ENCODE assay signal across 8 cellular contexts in genomic region chr22:23179381-23180294, GRCh38. TPM values are rescaled to one million over a fixed set of nuclear protein-coding genes. Genes with fewer than 3 reads are reported as not detected.
DNase-seq lines count a peak whose midpoint lies in the region; ATAC-seq lines count a peak whose summit lies in the region.

No MANE protein-coding gene starts in this region.

- no peaks in the 10 kb centered on the region for H3K36me3 ChIP-seq in rectal smooth muscle tissue (ENCODE audit: control insufficient read depth, insufficient read depth, low read length)

- peak overlapping the region; percentile 83 for H3K27ac ChIP-seq in rectal smooth muscle tissue (ENCODE audit: low read depth, low read length)

- H3K9ac ChIP-seq in rectal smooth muscle tissue (ENCODE audit: low read length) = no peak overlapping the region

- intact Hi-C loops in Right ventricle myocardium superior (cut with DNase I) = loop anchor here (5.0 to 10.0 kb wide), 2 partner anchors 43 to 205 kb away; no protein-coding TSS in a partner anchor

- H3K4me3 ChIP-seq in rectal smooth muscle tissue (ENCODE audit: low read length) = peak overlapping the region; percentile 65

- H3K27me3 ChIP-seq in rectal smooth muscle tissue (ENCODE audit: control insufficient read depth, insufficient read depth, low read length) = no peaks in the 10 kb centered on the region

- peaks cover 9% of the 10 kb centered on the region for H3K9me3 Mint-ChIP-seq in activated CD8-positive, alpha-beta memory T cell treated with anti-CD3 and anti-CD28 coated beads, Interleukin-2, amount 10 ng/mL, durations not matched to agents 7 days and 5 days (ENCODE audit: low read depth)

- peaks cover 29% of the 10 kb centered on the region for H3K4me1 ChIP-seq in rectal smooth muscle tissue (ENCODE audit: control insufficient read depth, insufficient read depth, low read length)

- peaks cover 68% of the 10 kb centered on the region for H3K4me1 Mint-ChIP-seq in activated CD8-positive, alpha-beta memory T cell treated with anti-CD3 and anti-CD28 coated beads, Interleukin-2, amount 10 ng/mL, durations not matched to agents 7 days and 5 days

- no peak for ATAC-seq in activated CD8-positive, alpha-beta memory T cell treated with anti-CD3 and anti-CD28 coated beads, Interleukin-2, amount 10 ng/mL, durations not matched to agents 7 days and 5 days
- ATAC-seq in Right ventricle myocardium superior (ENCODE audit: poor library complexity) (peak; percentile 33), GM21825 (IDR thresholded peaks at IDR 0.05; ENCODE audit: unreplicated experiment) (no peak)

- DNase-seq in activated CD4-positive, alpha-beta T cell treated with anti-CD3 and anti-CD28 coated beads for 48 hours = peak; percentile 34
- no peak for DNase-seq in activated CD4-positive, alpha-beta T cell treated with anti-CD3 and anti-CD28 coated beads, Interleukin-2, amount 50 U/mL, for 4 hours
- no peak for DNase-seq in activated CD8-positive, alpha-beta memory T cell treated with anti-CD3 and anti-CD28 coated beads, Interleukin-2, amount 10 ng/mL, durations not matched to agents 7 days and 5 days
- peak; percentile 62 for DNase-seq in Right ventricle myocardium superior
- no peak for DNase-seq in cortex of kidney (lab: John Stamatoyannopoulos, UW)
- no peak for DNase-seq in AG20443 (ENCODE audit: low spot score)

- H3K27me3 Mint-ChIP-seq in activated CD8-positive, alpha-beta memory T cell treated with anti-CD3 and anti-CD28 coated beads, Interleukin-2, amount 10 ng/mL, durations not matched to agents 7 days and 5 days = peaks cover 4% of the 10 kb centered on the region

- H3K4me3 Mint-ChIP-seq in activated CD8-positive, alpha-beta memory T cell treated with anti-CD3 and anti-CD28 coated beads, Interleukin-2, amount 10 ng/mL, durations not matched to agents 7 days and 5 days = peak overlapping the region; percentile 60

- peaks cover 26% of the 10 kb centered on the region for H3K36me3 Mint-ChIP-seq in activated CD8-positive, alpha-beta memory T cell treated with anti-CD3 and anti-CD28 coated beads, Interleukin-2, amount 10 ng/mL, durations not matched to agents 7 days and 5 days

- peak overlapping the region; percentile 68 for H3K27ac Mint-ChIP-seq in activated CD8-positive, alpha-beta memory T cell treated with anti-CD3 and anti-CD28 coated beads, Interleukin-2, amount 10 ng/mL, durations not matched to agents 7 days and 5 days

- CTCF ChIA-PET in activated CD8-positive, alpha-beta memory T cell treated with anti-CD3 and anti-CD28 coated beads, Interleukin-2, amount 10 ng/mL, durations not matched to agents 7 days and 5 days (lab: Charles Lee) = interaction anchor here (1.5 to 15.4 kb wide), 4 partner anchors 64 to 206 kb away, joined by 3 to 300 read pairs (median 14); no protein-coding TSS in a partner anchor

RNA-seq across cellular contexts. Expression of gene BCR, which starts 0.7 kb away (rescaled TPM):
- 10 to 100 TPM; 20.6 to 40.2 TPM for total RNA-seq in activated CD8-positive, alpha-beta memory T cell treated with anti-CD3 and anti-CD28 coated beads, Interleukin-2, amount 10 ng/mL, durations not matched to agents 7 days and 5 days
- 28.2 TPM for total RNA-seq in Right ventricle myocardium superior

RNA-seq across cellular contexts. Expression of gene RAB36, which starts 34.4 kb away (rescaled TPM):
- under 1 TPM; 0.26 to 0.37 TPM for total RNA-seq in activated CD8-positive, alpha-beta memory T cell treated with anti-CD3 and anti-CD28 coated beads, Interleukin-2, amount 10 ng/mL, durations not matched to agents 7 days and 5 days
- 0.35 TPM for total RNA-seq in Right ventricle myocardium superior

RNA-seq across cellular contexts. Expression of gene RSPH14, which starts 37.8 kb away (rescaled TPM):
- not detected for total RNA-seq in activated CD8-positive, alpha-beta memory T cell treated with anti-CD3 and anti-CD28 coated beads, Interleukin-2, amount 10 ng/mL, durations not matched to agents 7 days and 5 days
- not detected for total RNA-seq in Right ventricle myocardium superior

Comparison
In these comparisons a context has a peak if more than half of its experiments do, and no peak if none do; other contexts are left out.
1. DNase-seq: peak in activated CD4-positive, alpha-beta T cell treated with anti-CD3 and anti-CD28 coated beads for 48 hours (single experiment) and Right ventricle myocardium superior (single experiment); none in activated CD4-positive, alpha-beta T cell treated with anti-CD3 and anti-CD28 coated beads, Interleukin-2, amount 50 U/mL, for 4 hours (0 of 2), activated CD8-positive, alpha-beta memory T cell treated with anti-CD3 and anti-CD28 coated beads, Interleukin-2, amount 10 ng/mL, durations not matched to agents 7 days and 5 days (single experiment), cortex of kidney (single experiment) and AG20443 (single experiment).